ENCODE assay signal across 8 cellular contexts in the genomic region with DNA sequence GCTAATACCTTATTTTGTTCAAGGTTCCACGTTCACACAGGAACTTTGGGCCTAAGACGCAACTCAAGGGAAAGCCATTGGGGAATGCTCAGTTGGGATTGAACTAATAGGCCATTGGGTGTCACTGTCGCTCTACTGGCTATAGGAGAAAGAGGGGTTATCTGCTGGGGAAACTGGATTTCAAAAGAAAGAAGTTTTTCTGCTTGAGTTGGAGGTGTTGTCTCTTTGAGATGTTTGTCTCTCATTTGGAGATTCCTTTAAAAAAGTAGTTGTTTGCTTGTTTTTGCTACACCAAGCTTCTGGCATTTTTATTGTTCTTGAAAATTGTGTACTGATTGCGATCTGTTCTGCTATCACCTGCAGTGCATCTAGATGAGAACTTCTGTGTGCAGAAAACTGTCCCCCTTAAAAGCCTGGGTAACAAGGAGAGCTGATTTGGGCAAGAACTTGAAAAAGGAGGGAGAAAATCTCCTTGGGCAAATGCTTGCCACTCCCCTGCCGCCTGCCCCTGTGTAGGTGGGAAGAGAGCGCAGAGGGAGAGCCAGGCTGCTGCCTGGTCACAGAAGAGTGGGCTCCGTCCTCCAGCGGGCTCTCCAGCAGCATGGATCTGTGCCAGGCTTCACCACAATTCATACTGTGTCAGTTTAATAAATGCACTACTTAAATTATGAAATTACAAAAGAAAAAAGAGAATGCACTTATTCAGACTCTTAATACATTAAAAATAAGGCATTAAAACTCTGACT. TPM values are rescaled to one million over a fixed set of nuclear protein-coding genes. Genes with fewer than 3 reads are reported as not detected.
DNase-seq lines count a peak whose midpoint lies in the region; ATAC-seq, FAIRE-seq and TF ChIP-seq lines count a peak whose summit lies in the region.

No MANE protein-coding gene starts in this region.

- no peaks in the 10 kb centered on the region for H3K36me3 ChIP-seq in kidney (ENCODE audit: control insufficient read depth in 1 of 2, insufficient read depth in 2 of 2, low read length in 2 of 2)

- peaks cover 24 to 31% of the 10 kb centered on the region in 2 donors for H3K4me1 ChIP-seq in kidney (ENCODE audit: control insufficient read depth in 1 of 2, insufficient read depth in 1 of 2, low read depth in 1 of 2, low read length in 2 of 2)

- H3K9me3 ChIP-seq in kidney (ENCODE audit: control insufficient read depth in 1 of 2, low read length in 2 of 2): no peaks in the 10 kb centered on the region

- H3K9ac ChIP-seq in kidney (ENCODE audit: low read length in 2 of 2): no peak overlapping the region

- intact Hi-C loops in kidney (cut with DNase I): loop anchor here (10.0 kb wide), 1 partner anchor 350 kb away; no protein-coding TSS in a partner anchor

- no peak for ATAC-seq in HG03045 (IDR thresholded peaks at IDR 0.05; ENCODE audit: unreplicated experiment)

- no peak for FAIRE-seq in kidney (lab: Jason Lieb, UNC)

- TF ChIP-seq CTCF in VCaP (conservative IDR thresholded peaks at IDR 0.05) (peak; percentile 95), kidney (IDR thresholded peaks at IDR 0.05; ENCODE audit: borderline replicate concordance, extremely low read depth, insufficient read depth) (peak; percentile 46)

- H3K27ac ChIP-seq in VCaP: peak overlapping the region; percentile 60
- no peak overlapping the region for H3K27ac ChIP-seq in kidney (ENCODE audit: low read depth in 2 of 2, low read length in 2 of 2)

- no peak overlapping the region for H3K4me3 ChIP-seq in kidney (ENCODE audit: low read length in 2 of 2)

- peak; percentile 20 for DNase-seq in activated CD4-positive, alpha-beta T cell treated with anti-CD3 and anti-CD28 coated beads, Interleukin-2, amount 50 U/mL, for 1 hour
- DNase-seq in activated CD4-positive, alpha-beta T cell treated with anti-CD3 and anti-CD28 coated beads for 1 hour: no peak
- peak; percentile 14 for DNase-seq in NCI-H1436 treated with DMSO at 0.1 percent for 48 hours (lab: John Stamatoyannopoulos, UW)
- DNase-seq in kidney: no peak
- DNase-seq in germinal center (ENCODE audit: low spot score): no peak
- no peak for DNase-seq in AG08396 (ENCODE audit: low spot score)

RNA-seq across cellular contexts. Expression of a gene that starts 39.9 kb away (rescaled TPM):
- 22.8 TPM for total RNA-seq in kidney
- 25.8 TPM for polyA plus RNA-seq in kidney (ENCODE audit: insufficient read depth, low read depth, low replicate concordance)

RNA-seq across cellular contexts. Expression of a gene that starts 42.3 kb away (rescaled TPM):
- 33.4 TPM for total RNA-seq in kidney
- 27.2 TPM for polyA plus RNA-seq in kidney (ENCODE audit: insufficient read depth, low read depth, low replicate concordance)

Comparison
In these comparisons a context has a peak if more than half of its experiments do, and no peak if none do; other contexts are left out.
1. DNase-seq: peak in activated CD4-positive, alpha-beta T cell treated with anti-CD3 and anti-CD28 coated beads, Interleukin-2, amount 50 U/mL, for 1 hour (single experiment) and NCI-H1436 treated with DMSO at 0.1 percent for 48 hours (single experiment); none in activated CD4-positive, alpha-beta T cell treated with anti-CD3 and anti-CD28 coated beads for 1 hour (single experiment), kidney (single experiment), germinal center (single experiment) and AG08396 (single experiment).